Comparison of ENCODE assay signal across 15 cellular contexts in genomic region chr9:113785334-113785733, GRCh38.
DNase-seq lines count a peak whose midpoint lies in the region; ATAC-seq and TF ChIP-seq lines count a peak whose summit lies in the region.
"Had no signal": no experiment of that assay in that cellular context is flagged by ENCODE, and none has a peak within 500 bp of the region (broad histone marks: within the 10 kb centered on the region; RNA-seq: fewer than 3 reads in every experiment).

No MANE protein-coding gene starts in this region.

- no peak overlapping the region for H3K4me3 ChIP-seq in prostate gland
- H3K4me3 ChIP-seq: GM12878 had no signal

- no peaks in the 10 kb centered on the region for H3K27me3 ChIP-seq in prostate gland (replicated peaks; ENCODE audit: insufficient read depth)

- ATAC-seq in Right ventricle myocardium inferior (peak; percentile 58), left ventricle myocardium superior (peak; percentile 79), HG02798 (IDR thresholded peaks at IDR 0.05; ENCODE audit: poor library complexity, unreplicated experiment) (no peak), HG02678 (IDR thresholded peaks at IDR 0.05; ENCODE audit: unreplicated experiment) (no peak), HG03097 (IDR thresholded peaks at IDR 0.05; ENCODE audit: low FRiP score, unreplicated experiment) (no peak)
- ATAC-seq: GM12878 had no signal

- intact Hi-C loops in Right ventricle myocardium inferior (cut with DNase I): no loop called here
- intact Hi-C loops in cardiac septum (cut with DNase I): no loop called here
- intact Hi-C loops in left ventricle myocardium superior (cut with micrococcal nuclease): no loop called here
- intact Hi-C loops in prostate gland (cut with DNase I): no loop called here

- no peak for TF ChIP-seq CTCF in prostate gland (IDR thresholded peaks at IDR 0.05)

- TF ChIP-seq POLR2A in prostate gland (IDR thresholded peaks at IDR 0.05): no peak

- WGBS in prostate gland: 72% methylated on average over 6 of the region's 6 CpGs

- H3K27ac ChIP-seq in prostate gland: no peak overlapping the region

- no peaks in the 10 kb centered on the region for H3K4me1 ChIP-seq in prostate gland (replicated peaks)

- no peaks in the 10 kb centered on the region for H3K36me3 ChIP-seq in prostate gland

- no peaks in the 10 kb centered on the region for H3K9me3 ChIP-seq in prostate gland

- DNase-seq in Right ventricle myocardium inferior (ENCODE audit: missing footprints): no peak
- DNase-seq in cardiac septum (ENCODE audit: low spot score): no peak
- peak; percentile 65 for DNase-seq in left ventricle myocardium superior
- DNase-seq in prostate gland (ENCODE audit: low spot score): peak; percentile 42
- DNase-seq in NCI-H1694 (lab: John Stamatoyannopoulos, UW): no peak
- DNase-seq: COR-L47, DMS53, KG1, NCI-H1092, NCI-H1694 treated with DMSO at 0.1 percent for 48 hours, NCI-H345 had no signal

Comparison
In these comparisons a context has a peak if more than half of its experiments do, and no peak if none do; other contexts are left out.
1. DNase-seq: peak in left ventricle myocardium superior (single experiment) and prostate gland (single experiment); none in Right ventricle myocardium inferior (single experiment), cardiac septum (single experiment) and NCI-H1694 (single experiment).
2. ATAC-seq: peak in Right ventricle myocardium inferior (single experiment) and left ventricle myocardium superior (single experiment); none in HG02798 (single experiment), HG02678 (single experiment) and HG03097 (single experiment).